ENCODE assay signal across 8 cellular contexts in genomic region chr3:198167339-198168039, GRCh38.
DNase-seq lines count a peak whose midpoint lies in the region; ATAC-seq and TF ChIP-seq lines count a peak whose summit lies in the region.
"Not testable (repeated sequence)": the region's sequence is repeated elsewhere in the genome, so short reads cannot be mapped to it uniquely, and the experiment has no call there.

No MANE protein-coding gene starts in this region.

- not testable (repeated sequence) for H3K9me3 ChIP-seq in Peyer's patch; cardiac muscle cell (ENCODE audit: low read depth); aorta (ENCODE audit: control insufficient read depth, low read length)

- H3K4me3 ChIP-seq in Peyer's patch; brain microvascular endothelial cell (ENCODE audit: low read depth, low read length); cardiac muscle cell; aorta (ENCODE audit: low read length in 2 of 2): not testable (repeated sequence)

- DNase-seq in Peyer's patch (peak; percentile 18 to 77 (median 33)), brain microvascular endothelial cell (peak; percentile 43), cardiac muscle cell (ENCODE audit: low read depth in 1 of 2, low spot score in 1 of 2) (peak; percentile 23 to 59), aorta (peak; percentile 81 to 91)
- DNase-seq in activated CD8-positive, alpha-beta memory T cell treated with anti-CD3 and anti-CD28 coated beads for 48 hours (ENCODE audit: low read depth in 2 of 3, low spot score in 2 of 3): peak; percentile 26 to 42 (median 33)
- peak; percentile 45 to 87 (median 64) for DNase-seq in naive thymus-derived CD8-positive, alpha-beta T cell
- DNase-seq in stimulated activated CD4-positive, alpha-beta T cell treated with anti-CD3 and anti-CD28 coated beads, Interleukin-2, amount 100 ng/mL, for 24 hours: peak; percentile 76 to 77

- POLR2A ChIA-PET in naive thymus-derived CD8-positive, alpha-beta T cell (lab: Charles Lee): not testable (repeated sequence)

- H3K27me3 Mint-ChIP-seq in naive thymus-derived CD8-positive, alpha-beta T cell: peaks cover 0 to 10% (median 2%) of the 10 kb centered on the region in 5 donors

- TF ChIP-seq CTCF in GM12874 (IDR thresholded peaks at IDR 0.05; ENCODE audit: insufficient read depth, low read depth, low read length) (peak; percentile 29; the same call in 1 of the 2 replicates), Peyer's patch (IDR thresholded peaks at IDR 0.05) (peak in 4 of 6 experiments; percentile 47 to 69 (median 54)), brain microvascular endothelial cell (IDR thresholded peaks at IDR 0.05; ENCODE audit: low read depth, low read length, missing control alignments) (peak; percentile 61), cardiac muscle cell (IDR thresholded peaks at IDR 0.05; ENCODE audit: low read depth, low read length) (peak; percentile 53)

- 2 to 5% methylated on average over 13 to 15 of the region's 17 CpGs for WGBS in aorta, 2 donors

- H3K4me1 ChIP-seq in Peyer's patch; cardiac muscle cell (ENCODE audit: low read depth); aorta (ENCODE audit: control insufficient read depth in 1 of 2, insufficient read depth in 2 of 2, low read length in 2 of 2): not testable (repeated sequence)

- H3K4me1 Mint-ChIP-seq in naive thymus-derived CD8-positive, alpha-beta T cell: not testable (repeated sequence)

- H3K27me3 ChIP-seq in Peyer's patch; brain microvascular endothelial cell (replicated peaks); cardiac muscle cell; aorta (ENCODE audit: control insufficient read depth in 1 of 2, insufficient read depth in 2 of 2, low read length in 1 of 2): not testable (repeated sequence)

- not testable (repeated sequence) for H3K27ac ChIP-seq in Peyer's patch; brain microvascular endothelial cell; cardiac muscle cell; aorta (ENCODE audit: low read depth in 1 of 2, low read length in 2 of 2)

- not testable (repeated sequence) for H3K4me3 Mint-ChIP-seq in naive thymus-derived CD8-positive, alpha-beta T cell

- H3K36me3 ChIP-seq in Peyer's patch; brain microvascular endothelial cell (replicated peaks); aorta (ENCODE audit: control insufficient read depth in 1 of 2, insufficient read depth in 2 of 2, low read length in 1 of 2): not testable (repeated sequence)
- peaks cover 18% of the 10 kb centered on the region for H3K36me3 ChIP-seq in cardiac muscle cell

- in situ Hi-C loops in brain microvascular endothelial cell (cut with HindIII; ENCODE audit: low pct_ligation_motif_present, low sequenced_read_pairs): not testable (repeated sequence)

- intact Hi-C loops in aorta (cut with DNase I): not testable (repeated sequence)

- peak overlapping the region in 2 of 10 donors; percentile 2 to 43 for H3K27ac Mint-ChIP-seq in naive thymus-derived CD8-positive, alpha-beta T cell

- not testable (repeated sequence) for TF ChIP-seq POLR2A in Peyer's patch (IDR thresholded peaks at IDR 0.05)

- H3K36me3 Mint-ChIP-seq in naive thymus-derived CD8-positive, alpha-beta T cell: peaks cover 0 to 16% (median 0%) of the 10 kb centered on the region in 3 donors

- H3K9me3 Mint-ChIP-seq in naive thymus-derived CD8-positive, alpha-beta T cell: not testable (repeated sequence)

- not testable (repeated sequence) for ATAC-seq in naive thymus-derived CD8-positive, alpha-beta T cell; aorta (ENCODE audit: low FRiP score)

Comparison
In these comparisons a context has a peak if more than half of its experiments do, and no peak if none do; other contexts are left out.
1. DNase-seq: peak in every context shown above with its lines; median percentile 86 in aorta; 76 in stimulated activated CD4-positive, alpha-beta T cell treated with anti-CD3 and anti-CD28 coated beads, Interleukin-2, amount 100 ng/mL, for 24 hours; 64 in naive thymus-derived CD8-positive, alpha-beta T cell; 43 in brain microvascular endothelial cell; 41 in cardiac muscle cell; 33 in Peyer's patch; 33 in activated CD8-positive, alpha-beta memory T cell treated with anti-CD3 and anti-CD28 coated beads for 48 hours.